In the genomic region with DNA sequence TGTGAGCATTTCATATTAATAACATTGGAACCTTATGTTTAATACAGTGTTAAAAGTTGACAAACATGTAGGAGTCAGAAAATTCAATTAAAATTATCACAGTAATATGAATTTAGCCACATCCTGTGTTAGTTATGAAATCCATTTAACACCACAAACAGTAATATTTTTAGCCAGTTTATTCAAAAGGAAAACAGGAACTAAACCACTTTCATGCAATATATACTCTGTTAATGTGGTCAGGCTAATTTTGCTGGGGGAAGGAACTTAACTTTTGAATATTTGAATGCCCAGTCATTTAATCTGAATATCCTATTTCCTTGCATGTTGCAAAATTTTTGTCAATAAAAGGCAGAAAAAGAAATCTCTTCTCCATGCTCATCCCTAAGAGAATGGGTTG, we compare ENCODE assay signal across 10 cellular contexts. TPM values are rescaled to one million over a fixed set of nuclear protein-coding genes. Genes with fewer than 3 reads are reported as not detected.
A peak's percentile ranks its signal among the peaks of the same experiment; 100 is the strongest.
DNase-seq lines count a peak whose midpoint lies in the region; ATAC-seq and TF ChIP-seq lines count a peak whose summit lies in the region.
"Had no signal": no experiment of that assay in that cellular context is flagged by ENCODE, and none has a peak within 500 bp of the region (broad histone marks: within the 10 kb centered on the region; RNA-seq: fewer than 3 reads in every experiment).

No MANE protein-coding gene starts in this region.

- TF ChIP-seq CTCF in OCI-LY7 (conservative IDR thresholded peaks at IDR 0.05; ENCODE audit: low read length) (no peak), spleen (IDR thresholded peaks at IDR 0.05 in 8 of 11, conservative IDR thresholded peaks at IDR 0.05 in 3 of 11) (no peak), uterus (IDR thresholded peaks at IDR 0.05) (no peak)

- no peaks in the 10 kb centered on the region for H3K9me2 ChIP-seq in OCI-LY7 (ENCODE audit: insufficient read depth, low read length)

- H2BK15ac ChIP-seq in mesendoderm (replicated peaks; ENCODE audit: low read depth), result no peak overlapping the region

- H3K9ac ChIP-seq in mesendoderm (ENCODE audit: low read length), result no peak overlapping the region

- H3K79me2 ChIP-seq in OCI-LY7 (ENCODE audit: insufficient read depth, low read depth, low read length) (no peaks in the 10 kb centered on the region), mesendoderm (ENCODE audit: control insufficient read depth, insufficient read depth, low read length) (no peaks in the 10 kb centered on the region)

- H3K18ac ChIP-seq in mesendoderm (ENCODE audit: low read length), result no peak overlapping the region

- DNase-seq in OCI-LY7 (ENCODE audit: low spot score), result peak; percentile 59
- no peak for DNase-seq in spleen
- DNase-seq in DMS 273 (lab: John Stamatoyannopoulos, UW; ENCODE audit: unreplicated experiment), result no peak
- no peak for DNase-seq in mesendoderm
- no peak for DNase-seq in uterus
- DNase-seq: endodermal cell, NCI-H2171 treated with DMSO at 0.1 percent for 48 hours had no signal

- H2AK5ac ChIP-seq in mesendoderm (ENCODE audit: low read length), result no peak overlapping the region

- H3K23ac ChIP-seq in mesendoderm (ENCODE audit: low read length), result no peak overlapping the region

- no peak overlapping the region for H3K4me3 ChIP-seq in OCI-LY7 (ENCODE audit: low read depth, low read length, poor library complexity, severe bottlenecking)
- peak overlapping the region in 1 of 8 donors; percentile 3 for H3K4me3 ChIP-seq in spleen
- H3K4me3 ChIP-seq in mesendoderm (ENCODE audit: low read length), result no peak overlapping the region
- H3K4me3 ChIP-seq in uterus, result no peak overlapping the region

- ATAC-seq in GM18909 (IDR thresholded peaks at IDR 0.05; ENCODE audit: poor library complexity, unreplicated experiment) (peak; percentile 72), HG02938 (IDR thresholded peaks at IDR 0.05; ENCODE audit: unreplicated experiment) (peak; percentile 78), HG03196 (IDR thresholded peaks at IDR 0.05; ENCODE audit: unreplicated experiment) (no peak)

- no peak overlapping the region for H2BK120ac ChIP-seq in mesendoderm (ENCODE audit: low read depth, low read length)

- no peaks in the 10 kb centered on the region for H3K36me3 ChIP-seq in OCI-LY7 (ENCODE audit: insufficient read depth, low read length)
- H3K36me3 ChIP-seq in spleen, result no peaks in the 10 kb centered on the region
- H3K36me3 ChIP-seq in mesendoderm (ENCODE audit: control insufficient read depth, insufficient read depth, low read length), result no peaks in the 10 kb centered on the region
- H3K36me3 ChIP-seq in uterus, result no peaks in the 10 kb centered on the region

- CTCF ChIA-PET in OCI-LY7 (lab: Charles Lee; ENCODE audit: unreplicated experiment), result no interaction called here

- intact Hi-C loops in OCI-LY7 (cut with micrococcal nuclease; ENCODE audit: unreplicated experiment), result no loop called here
- intact Hi-C loops in spleen (cut with DNase I; ENCODE audit: low total_unique reads), result no loop called here
- intact Hi-C loops in uterus (cut with DNase I; ENCODE audit: low total_unique reads), result no loop called here

- no peaks in the 10 kb centered on the region for H3K27me3 ChIP-seq in spleen (replicated peaks in 1 of 7)
- no peaks in the 10 kb centered on the region for H3K27me3 ChIP-seq in mesendoderm (ENCODE audit: insufficient read depth, low read length, poor library complexity)
- no peaks in the 10 kb centered on the region for H3K27me3 ChIP-seq in uterus

- H4K20me1 ChIP-seq in OCI-LY7 (ENCODE audit: insufficient read depth, low read length), result no peaks in the 10 kb centered on the region

- no peak overlapping the region for H2BK5ac ChIP-seq in mesendoderm (ENCODE audit: low read length)

- H3K4ac ChIP-seq in mesendoderm (ENCODE audit: low read depth, low read length), result no peak overlapping the region

- POLR2A ChIA-PET in OCI-LY7 (lab: Charles Lee), result interaction anchor here (0.6 kb wide), 1 partner anchor 941 kb away, joined by 3 read pairs; no protein-coding TSS in a partner anchor

- peaks cover 21% of the 10 kb centered on the region for H3K4me1 ChIP-seq in OCI-LY7 (ENCODE audit: insufficient read depth, low read length, poor library complexity, severe bottlenecking)
- H3K4me1 ChIP-seq in spleen, result peaks cover 4 to 58% (median 34%) of the 10 kb centered on the region in 6 donors
- H3K4me1 ChIP-seq in mesendoderm (ENCODE audit: control insufficient read depth, low read depth, low read length), result no peaks in the 10 kb centered on the region
- H3K4me1 ChIP-seq in uterus, result no peaks in the 10 kb centered on the region

- no peaks in the 10 kb centered on the region for H3K79me1 ChIP-seq in mesendoderm (ENCODE audit: low read length)

- H4K8ac ChIP-seq in mesendoderm (ENCODE audit: low read depth, low read length), result no peak overlapping the region

- H3K4me2 ChIP-seq in OCI-LY7 (ENCODE audit: low read length), result peak overlapping the region; percentile 38
- H3K4me2 ChIP-seq in mesendoderm (ENCODE audit: low read length), result no peak overlapping the region

- no peak overlapping the region for H3K56ac ChIP-seq in mesendoderm (ENCODE audit: low read length)

- H2AFZ ChIP-seq in OCI-LY7 (ENCODE audit: low read length), result no peak overlapping the region

- TF ChIP-seq POLR2A in spleen (IDR thresholded peaks at IDR 0.05), result no peak
- no peak for TF ChIP-seq POLR2A in uterus (IDR thresholded peaks at IDR 0.05)

- no TSS peak for BruUV-seq in OCI-LY7 (replicated peaks; lab: Mats Ljungman, UMichigan)

- no peak overlapping the region for H4K5ac ChIP-seq in mesendoderm (ENCODE audit: low read length)

- H3K9me3 ChIP-seq in OCI-LY7 (ENCODE audit: low read length) (no peaks in the 10 kb centered on the region), spleen (no peaks in the 10 kb centered on the region), uterus (no peaks in the 10 kb centered on the region)

- no peak overlapping the region for H3K27ac ChIP-seq in OCI-LY7 (ENCODE audit: low read depth, low read length, poor library complexity, severe bottlenecking)
- peak overlapping the region in 5 of 8 donors; percentile 13 to 57 (median 47) for H3K27ac ChIP-seq in spleen
- no peak overlapping the region for H3K27ac ChIP-seq in mesendoderm (ENCODE audit: low read depth, low read length)
- H3K27ac ChIP-seq in uterus, result no peak overlapping the region

RNA-seq across cellular contexts. Expression of a gene that starts 14.9 kb away (rescaled TPM):
- total RNA-seq in OCI-LY7 (2014; rRNA removed; shearing (Covaris generic)), result 62.1 and 89.9 TPM in 2 replicates
- 90.9 and 94.4 TPM in 2 replicates for total RNA-seq in OCI-LY7 (2022)
- total RNA-seq in spleen, result 100 to 1,000 TPM in 4 of 7 donors, 10 to 100 TPM in 3; 43.7 to 268 (median 106) TPM
- polyA plus RNA-seq in spleen, result 10 to 100 TPM; 36.8 to 58.5 (median 44.1) TPM
- polyA plus RNA-seq in mesendoderm (2013, experiment 1 of 2), result not detected
- not detected for polyA plus RNA-seq in mesendoderm (2013, experiment 2 of 2)
- 10 to 100 TPM in 2 of 4 donors, 1 to 10 TPM in 2; 4.4 to 40.6 (median 12.7) TPM for total RNA-seq in uterus
- total RNA-seq: endodermal cell had no signal

Comparison
In these comparisons a context has a peak if more than half of its experiments do, and no peak if none do; other contexts are left out.
1. H3K27ac ChIP-seq: peak in spleen (5 of 8); none in OCI-LY7 (single experiment), mesendoderm (single experiment) and uterus (0 of 2).